Comparison of ENCODE assay signal across 8 cellular contexts in the genomic region with DNA sequence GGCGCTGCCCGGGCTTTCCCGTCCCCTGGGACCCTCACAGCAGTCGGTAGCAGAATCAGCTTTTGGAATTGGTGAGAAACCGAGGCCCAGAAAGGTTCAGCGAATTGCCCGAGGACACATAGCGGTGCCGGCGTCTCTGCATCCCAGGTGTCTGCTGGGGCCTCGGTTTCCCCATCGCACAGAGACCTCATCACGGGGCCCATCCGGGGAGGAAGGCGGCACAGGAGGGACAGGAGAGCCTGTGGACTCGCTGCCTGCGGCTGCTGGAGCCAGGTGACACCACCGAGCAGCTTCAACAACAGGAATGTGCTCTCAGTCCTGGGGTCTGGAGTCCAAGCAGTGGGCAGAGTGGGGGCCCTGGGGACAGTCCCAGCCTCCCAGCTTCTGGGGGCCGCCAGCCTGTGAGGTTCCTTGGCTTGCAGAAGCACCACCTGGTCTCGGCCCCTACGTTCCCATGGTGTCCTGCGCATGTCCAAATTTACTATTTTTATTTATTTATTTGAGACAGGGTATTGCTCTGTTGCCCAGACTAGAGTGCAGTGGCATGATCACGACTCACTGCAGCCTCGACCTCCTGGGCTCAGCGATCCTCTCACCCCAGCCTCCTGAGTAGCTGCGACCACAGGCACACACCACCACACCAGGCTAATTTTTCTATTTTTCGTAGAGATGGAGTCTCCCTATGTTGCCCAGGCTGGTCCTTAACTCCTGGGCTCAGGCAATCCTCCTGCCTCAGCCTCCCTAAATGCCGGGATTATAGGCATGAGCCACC. TPM values are rescaled to one million over a fixed set of nuclear protein-coding genes. Genes with fewer than 3 reads are reported as not detected.
A peak's percentile ranks its signal among the peaks of the same experiment; 100 is the strongest.
DNase-seq lines count a peak whose midpoint lies in the region; ATAC-seq lines count a peak whose summit lies in the region.
"Had no signal": no experiment of that assay in that cellular context is flagged by ENCODE, and none has a peak within 500 bp of the region (broad histone marks: within the 10 kb centered on the region; RNA-seq: fewer than 3 reads in every experiment).

No MANE protein-coding gene starts in this region.

- H3K27ac ChIP-seq in iPS-20b (ENCODE audit: low read length) (no peak overlapping the region), stomach smooth muscle (ENCODE audit: low read length) (no peak overlapping the region)

- H3K4me1 ChIP-seq in iPS-20b (ENCODE audit: insufficient read depth, low read length): no peaks in the 10 kb centered on the region
- H3K4me1 ChIP-seq in stomach smooth muscle (ENCODE audit: control insufficient read depth, insufficient read depth, low read length): peaks cover 23% of the 10 kb centered on the region

- H3K4me3 ChIP-seq in iPS-20b (ENCODE audit: low read length) (peak overlapping the region; percentile 61; the same call in 1 of the 2 replicates), stomach smooth muscle (ENCODE audit: low read length in 2 of 2) (peak overlapping the region; percentile 76 to 90)

- H3K36me3 ChIP-seq in iPS-20b (ENCODE audit: insufficient read depth, low read depth, low read length): peaks cover 21% of the 10 kb centered on the region
- H3K36me3 ChIP-seq in stomach smooth muscle (ENCODE audit: control insufficient read depth in 2 of 2, insufficient read depth in 2 of 2, low read length in 2 of 2): peaks cover 16 to 20% of the 10 kb centered on the region in 2 donors

- intact Hi-C loops in activated T-helper 2 cell treated with anti-CD3 and anti-CD28 coated beads, Interferon-gamma antibody, Interleukin-2, Interleukin-4, amounts not matched to agents 10 μg/mL and 5 μg/mL and 100 μg/mL, durations not matched to agents 14 hours and 24 hours and 36 hours (cut with micrococcal nuclease): loop anchor here (1.0 to 5.0 kb wide), 3 partner anchors 45 to 71 kb away; no protein-coding TSS in a partner anchor

- H3K4me1 Mint-ChIP-seq in activated T-helper 2 cell treated with anti-CD3 and anti-CD28 coated beads, Interferon-gamma antibody, Interleukin-2, Interleukin-4, amounts not matched to agents 10 μg/mL and 5 μg/mL and 100 μg/mL, durations not matched to agents 14 hours and 24 hours and 36 hours (ENCODE audit: low read depth): peaks cover 11% of the 10 kb centered on the region

- no peaks in the 10 kb centered on the region for H3K9me3 ChIP-seq in iPS-20b (ENCODE audit: insufficient read depth, low read depth, low read length)
- H3K9me3 ChIP-seq in stomach smooth muscle (ENCODE audit: control insufficient read depth in 2 of 2, low read length in 2 of 2): no peaks in the 10 kb centered on the region

- peaks cover 30% of the 10 kb centered on the region for H3K36me3 Mint-ChIP-seq in activated T-helper 2 cell treated with anti-CD3 and anti-CD28 coated beads, Interferon-gamma antibody, Interleukin-2, Interleukin-4, amounts not matched to agents 10 μg/mL and 5 μg/mL and 100 μg/mL, durations not matched to agents 14 hours and 24 hours and 36 hours (ENCODE audit: low read depth)

- peak overlapping the region; percentile 39 for H3K4me3 Mint-ChIP-seq in activated T-helper 2 cell treated with anti-CD3 and anti-CD28 coated beads, Interferon-gamma antibody, Interleukin-2, Interleukin-4, amounts not matched to agents 10 μg/mL and 5 μg/mL and 100 μg/mL, durations not matched to agents 14 hours and 24 hours and 36 hours (ENCODE audit: low read depth)

- peak overlapping the region; percentile 56; the same call in 1 of the 2 replicates for H3K9ac ChIP-seq in iPS-20b (ENCODE audit: low read depth, low read length)
- H3K9ac ChIP-seq in stomach smooth muscle (ENCODE audit: low read length in 2 of 2): peak overlapping the region in 1 of 2 donors; percentile 36

- no peaks in the 10 kb centered on the region for H3K27me3 ChIP-seq in iPS-20b (ENCODE audit: insufficient read depth, low read length)
- no peaks in the 10 kb centered on the region for H3K27me3 ChIP-seq in stomach smooth muscle (ENCODE audit: control insufficient read depth in 1 of 2, insufficient read depth in 2 of 2, low read length in 2 of 2)

- no peak for DNase-seq in activated T-helper 2 cell treated with anti-CD3 and anti-CD28 coated beads, Interferon-gamma antibody, Interleukin-2, Interleukin-4, amounts not matched to agents 10 μg/mL and 5 μg/mL and 100 μg/mL, durations not matched to agents 14 hours and 24 hours and 36 hours (ENCODE audit: low spot score)
- DNase-seq in GM19240 (ENCODE audit: insufficient read length, low spot score) (no peak), NCI-H1105 treated with DMSO at 0.1 percent for 48 hours (lab: John Stamatoyannopoulos, UW) (no peak)
- DNase-seq in NK-92 treated with Interleukin-12 subunit alpha and Interleukin-12 subunit beta, amount 100 ng/mL, for 24 hours (lab: John Stamatoyannopoulos, UW): no peak

- ATAC-seq in HG03060 (IDR thresholded peaks at IDR 0.05; ENCODE audit: low read depth, unreplicated experiment): peak; percentile 0

- H3K9me3 Mint-ChIP-seq in activated T-helper 2 cell treated with anti-CD3 and anti-CD28 coated beads, Interferon-gamma antibody, Interleukin-2, Interleukin-4, amounts not matched to agents 10 μg/mL and 5 μg/mL and 100 μg/mL, durations not matched to agents 14 hours and 24 hours and 36 hours: no peaks in the 10 kb centered on the region

- H3K27me3 Mint-ChIP-seq in activated T-helper 2 cell treated with anti-CD3 and anti-CD28 coated beads, Interferon-gamma antibody, Interleukin-2, Interleukin-4, amounts not matched to agents 10 μg/mL and 5 μg/mL and 100 μg/mL, durations not matched to agents 14 hours and 24 hours and 36 hours (ENCODE audit: low read depth): no peaks in the 10 kb centered on the region

- no peak overlapping the region for H3K27ac Mint-ChIP-seq in activated T-helper 2 cell treated with anti-CD3 and anti-CD28 coated beads, Interferon-gamma antibody, Interleukin-2, Interleukin-4, amounts not matched to agents 10 μg/mL and 5 μg/mL and 100 μg/mL, durations not matched to agents 14 hours and 24 hours and 36 hours

RNA-seq across cellular contexts. Expression of a gene that starts 0.5 kb away (rescaled TPM):
- 15.0 and 17.2 TPM in 2 replicates for total RNA-seq in activated T-helper 2 cell treated with anti-CD3 and anti-CD28 coated beads, Interferon-gamma antibody, Interleukin-2, Interleukin-4, amounts not matched to agents 10 μg/mL and 5 μg/mL and 100 μg/mL, durations not matched to agents 14 hours and 24 hours and 36 hours

RNA-seq across cellular contexts. Expression of a gene that starts 7.1 kb away (rescaled TPM):
- not detected in 2 replicates for total RNA-seq in activated T-helper 2 cell treated with anti-CD3 and anti-CD28 coated beads, Interferon-gamma antibody, Interleukin-2, Interleukin-4, amounts not matched to agents 10 μg/mL and 5 μg/mL and 100 μg/mL, durations not matched to agents 14 hours and 24 hours and 36 hours
- total RNA-seq: lung microvascular endothelial cell had no signal

RNA-seq across cellular contexts. Expression of a gene that starts 21.4 kb away (rescaled TPM):
- 62.8 and 65.2 TPM in 2 replicates for total RNA-seq in activated T-helper 2 cell treated with anti-CD3 and anti-CD28 coated beads, Interferon-gamma antibody, Interleukin-2, Interleukin-4, amounts not matched to agents 10 μg/mL and 5 μg/mL and 100 μg/mL, durations not matched to agents 14 hours and 24 hours and 36 hours
